ENCODE assay signal across 10 cellular contexts in the genomic region with DNA sequence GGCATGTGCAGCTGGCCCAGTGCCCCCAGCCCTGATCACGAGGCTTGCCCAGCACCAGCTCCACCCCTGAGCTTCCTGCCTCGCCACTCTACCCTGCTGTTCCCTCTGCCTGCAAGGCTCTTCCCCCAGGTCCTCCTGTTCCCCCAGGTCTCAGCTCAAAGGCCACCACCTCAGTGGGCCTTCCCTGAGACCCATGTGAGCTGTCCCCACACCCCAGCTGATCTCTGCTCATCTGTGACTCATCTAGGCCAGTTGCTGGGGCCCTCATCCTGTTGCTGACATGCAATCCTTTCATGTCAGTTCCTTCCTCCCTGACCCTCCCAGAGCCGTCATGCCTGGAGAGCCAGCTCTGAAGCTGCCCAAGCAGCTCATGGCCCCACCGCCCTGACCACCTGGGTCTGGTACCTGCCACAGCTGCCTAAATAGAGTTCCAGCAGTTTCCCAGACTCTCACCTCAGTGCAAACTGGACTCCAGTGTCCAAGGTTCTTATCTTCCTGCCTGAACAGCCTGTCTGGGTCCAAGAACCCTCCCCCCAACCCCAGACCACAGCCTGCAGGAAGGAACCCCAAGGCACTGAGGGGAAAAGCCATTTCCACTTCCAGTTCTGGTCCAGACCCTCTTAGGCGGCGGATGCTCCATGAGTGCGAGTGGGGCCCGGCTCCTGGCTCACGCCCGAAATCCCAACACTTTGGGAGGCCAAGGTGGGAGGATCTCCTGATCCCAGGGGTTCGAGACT.
A peak's percentile ranks its signal among the peaks of the same experiment; 100 is the strongest.
DNase-seq lines count a peak whose midpoint lies in the region; ATAC-seq and TF ChIP-seq lines count a peak whose summit lies in the region.
"Had no signal": no experiment of that assay in that cellular context is flagged by ENCODE, and none has a peak within 500 bp of the region (broad histone marks: within the 10 kb centered on the region; RNA-seq: fewer than 3 reads in every experiment).

No MANE protein-coding gene starts in this region.

- H3K9me2 ChIP-seq in Loucy (replicated peaks; ENCODE audit: low read depth, low read length), result no peaks in the 10 kb centered on the region

- H3F3A ChIP-seq in Loucy (ENCODE audit: low read depth), result no peaks in the 10 kb centered on the region

- peak overlapping the region; percentile 69 for H3K4me2 ChIP-seq in Loucy (ENCODE audit: low read depth, low read length, poor library complexity, severe bottlenecking)

- no peaks in the 10 kb centered on the region for H3K79me2 ChIP-seq in Loucy (ENCODE audit: insufficient read depth, low read length)

- H3K36me3 ChIP-seq in Loucy (ENCODE audit: insufficient read depth, low read length) (no peaks in the 10 kb centered on the region), adipocyte (ENCODE audit: control insufficient read depth, insufficient read depth, low read length, severe bottlenecking) (no peaks in the 10 kb centered on the region), mucosa of descending colon (ENCODE audit: low read depth) (no peaks in the 10 kb centered on the region), A673 (ENCODE audit: insufficient read depth, low read length, poor library complexity, severe bottlenecking) (no peaks in the 10 kb centered on the region)

- H4K20me1 ChIP-seq in Loucy (ENCODE audit: insufficient read depth, low read length, poor library complexity, severe bottlenecking), result no peaks in the 10 kb centered on the region

- H3K9ac ChIP-seq in Loucy (ENCODE audit: low read depth, low read length, poor library complexity, severe bottlenecking) (peak overlapping the region; percentile 63), adipocyte (ENCODE audit: low read length) (no peak overlapping the region)

- no peak overlapping the region for H2AFZ ChIP-seq in Loucy (ENCODE audit: low read length)

- peak overlapping the region; percentile 46 for H3K4me3 ChIP-seq in Loucy (ENCODE audit: low read length, poor library complexity, severe bottlenecking)
- no peak overlapping the region for H3K4me3 ChIP-seq in adipocyte (ENCODE audit: low read length)
- H3K4me3 ChIP-seq in mucosa of descending colon, result no peak overlapping the region
- H3K4me3 ChIP-seq in A673 (ENCODE audit: low read depth, low read length, poor library complexity, severe bottlenecking), result no peak overlapping the region

- CTCF ChIA-PET in A673 (lab: Charles Lee), result no interaction called here

- intact Hi-C loops in mucosa of descending colon (cut with DNase I, micrococcal nuclease) (no loop called here), A673 (cut with micrococcal nuclease; ENCODE audit: unreplicated experiment) (no loop called here)

- peaks cover 61% of the 10 kb centered on the region for H3K4me1 ChIP-seq in Loucy (ENCODE audit: insufficient read depth, low read length, poor library complexity, severe bottlenecking)
- peaks cover 9% of the 10 kb centered on the region for H3K4me1 ChIP-seq in adipocyte (ENCODE audit: control insufficient read depth, insufficient read depth, low read length)
- no peaks in the 10 kb centered on the region for H3K4me1 ChIP-seq in mucosa of descending colon (ENCODE audit: low read depth)
- H3K4me1 ChIP-seq in A673 (ENCODE audit: insufficient read depth, low read length, poor library complexity, severe bottlenecking), result no peaks in the 10 kb centered on the region

- POLR2A ChIA-PET in A673 (lab: Charles Lee; ENCODE audit: low non-redundant PET), result no interaction called here

- peak; percentile 61 for DNase-seq in CMK (ENCODE audit: low read depth)
- DNase-seq in adipocyte (ENCODE audit: low read depth), result peak; percentile 37
- DNase-seq in mucosa of descending colon, result no peak
- DNase-seq in NCI-H1048 (lab: John Stamatoyannopoulos, UW), result no peak
- no peak for DNase-seq in NCI-H510A treated with DMSO at 0.1 percent for 48 hours (lab: John Stamatoyannopoulos, UW)
- DNase-seq in ecto neural progenitor cell (ENCODE audit: low spot score), result no peak
- no peak for DNase-seq in A673 (ENCODE audit: low spot score)
- DNase-seq: retina, T-helper 9 cell had no signal

- H3K9me3 ChIP-seq in Loucy (ENCODE audit: insufficient read depth, low read depth, low read length) (no peaks in the 10 kb centered on the region), adipocyte (ENCODE audit: control insufficient read depth, low read length) (peaks cover 15% of the 10 kb centered on the region), mucosa of descending colon (no peaks in the 10 kb centered on the region), A673 (ENCODE audit: low read depth, low read length, poor library complexity, severe bottlenecking) (no peaks in the 10 kb centered on the region)

- TF ChIP-seq CTCF in Loucy (conservative IDR thresholded peaks at IDR 0.05; ENCODE audit: low read length) (no peak), mucosa of descending colon (IDR thresholded peaks at IDR 0.05) (no peak), A673 (conservative IDR thresholded peaks at IDR 0.05; ENCODE audit: low read depth, low read length) (no peak)

- BruUV-seq in A673 (replicated peaks; lab: Mats Ljungman, UMichigan), result no TSS peak

- no peaks in the 10 kb centered on the region for H3K27me3 ChIP-seq in Loucy (ENCODE audit: insufficient read depth, low read length, poor library complexity, severe bottlenecking)
- H3K27me3 ChIP-seq in adipocyte (replicated peaks; ENCODE audit: control insufficient read depth, insufficient read depth, low read length), result peaks cover 22% of the 10 kb centered on the region
- H3K27me3 ChIP-seq in A673 (replicated peaks; ENCODE audit: insufficient read depth, low read depth, low read length, poor library complexity), result peaks cover 8% of the 10 kb centered on the region

- no peak overlapping the region for H3K27ac ChIP-seq in A673 (ENCODE audit: low read depth, low read length, poor library complexity, severe bottlenecking)

- ATAC-seq in mucosa of descending colon, result peak; percentile 37

Comparison
In these comparisons a context has a peak if more than half of its experiments do, and no peak if none do; other contexts are left out.
1. DNase-seq: peak in CMK (single experiment) and adipocyte (single experiment); none in mucosa of descending colon (0 of 3), NCI-H1048 (single experiment), NCI-H510A treated with DMSO at 0.1 percent for 48 hours (single experiment), ecto neural progenitor cell (single experiment) and A673 (single experiment).